ENCODE assay signal across 8 cellular contexts in the genomic region with DNA sequence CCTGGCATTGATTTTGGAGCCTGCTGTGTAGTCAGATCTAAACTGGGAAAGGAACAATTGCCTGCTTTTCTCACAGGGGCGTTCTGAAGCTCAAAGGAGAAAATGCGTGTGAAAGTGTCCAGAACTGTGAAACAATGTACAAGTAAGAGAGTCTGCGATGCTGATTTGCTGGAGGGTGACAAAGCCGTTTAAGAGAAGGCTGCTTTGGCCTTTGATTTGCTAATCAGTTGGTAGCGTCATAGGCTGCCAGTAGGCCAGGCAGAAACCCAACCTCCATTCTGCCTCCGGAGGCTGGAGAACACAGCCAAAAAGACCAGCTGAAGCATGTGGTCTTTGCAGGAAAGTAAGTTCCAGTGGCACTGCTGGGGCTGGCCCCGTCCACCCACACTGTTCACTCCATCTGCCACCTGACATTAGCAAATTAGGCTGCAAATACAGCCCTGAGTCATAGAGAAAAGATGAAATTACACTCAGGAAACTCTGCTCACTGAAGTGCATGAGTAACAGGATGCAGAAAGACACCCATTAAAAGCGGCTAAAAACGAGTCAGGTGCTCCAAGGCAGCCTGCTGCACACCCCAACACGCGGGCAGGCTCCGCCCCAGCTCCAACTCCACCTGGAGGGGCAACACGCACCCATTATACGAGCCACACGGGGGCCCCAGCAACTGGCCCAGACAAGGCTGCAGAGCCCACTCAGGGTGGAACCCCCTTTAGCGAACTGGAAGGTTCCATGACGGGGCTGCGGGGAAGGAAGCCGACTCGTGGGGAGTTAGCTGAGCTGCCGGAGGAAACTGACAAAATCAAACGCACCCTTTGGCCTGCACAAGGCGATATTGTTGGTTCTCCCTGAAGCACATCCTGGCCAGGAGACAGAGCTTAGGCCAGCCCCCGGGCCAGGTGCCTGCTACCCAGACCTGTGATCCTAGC. TPM values are rescaled to one million over a fixed set of nuclear protein-coding genes. Genes with fewer than 3 reads are reported as not detected.
DNase-seq lines count a peak whose midpoint lies in the region; ATAC-seq lines count a peak whose summit lies in the region.

No MANE protein-coding gene starts in this region.

- intact Hi-C loops in left colon (cut with DNase I, micrococcal nuclease) = no loop called here

- peak; percentile 52 for DNase-seq in DMS53 (lab: John Stamatoyannopoulos, UW)
- peak in 68 of 76 experiments; percentile 10 to 84 (median 53) for DNase-seq in HUDEP-2 (lab: John Stamatoyannopoulos, UW; ENCODE audit: unreplicated experiment in 76 of 76)
- peak; percentile 56 to 97 (median 64) for DNase-seq in T-helper 1 cell
- DNase-seq in anterior cingulate cortex (lab: John Stamatoyannopoulos, UW) = peak in 57 of 58 donors; percentile 21 to 96 (median 80)
- DNase-seq in left colon = peak in 1 of 2 donors; percentile 59
- DNase-seq in stimulated activated CD8-positive, alpha-beta memory T cell treated with anti-CD3 and anti-CD28 coated beads, Interleukin-15, amount 100 ng/mL, for 1 hour (ENCODE audit: low read depth) = peak; percentile 70
- DNase-seq in NCI-H1930 (lab: John Stamatoyannopoulos, UW) = no peak

- ATAC-seq in GM21381 (IDR thresholded peaks at IDR 0.05; ENCODE audit: unreplicated experiment) (peak; percentile 71), left colon (peak; percentile 17)

RNA-seq across cellular contexts. Expression of a gene that starts 31.6 kb away (rescaled TPM):
- total RNA-seq in left colon = not detected

RNA-seq across cellular contexts. Expression of a gene that starts 36.7 kb away (rescaled TPM):
- total RNA-seq in left colon = 10 to 100 TPM in 1 of 2 donors, under 1 TPM in 1; 0.46 to 86.3 TPM

Comparison
In these comparisons a context has a peak if more than half of its experiments do, and no peak if none do; other contexts are left out.
1. DNase-seq: peak in DMS53 (single experiment), HUDEP-2 (68 of 76), T-helper 1 cell (5 of 5), anterior cingulate cortex (57 of 58) and stimulated activated CD8-positive, alpha-beta memory T cell treated with anti-CD3 and anti-CD28 coated beads, Interleukin-15, amount 100 ng/mL, for 1 hour (single experiment); none in NCI-H1930 (0 of 2).